8 cellular contexts compared by ENCODE assay signal in genomic region chr19:3986260-3987041, GRCh38. TPM values are rescaled to one million over a fixed set of nuclear protein-coding genes. Genes with fewer than 3 reads are reported as not detected.
DNase-seq lines count a peak whose midpoint lies in the region; ATAC-seq and TF ChIP-seq lines count a peak whose summit lies in the region.

No MANE protein-coding gene starts in this region.

- TF ChIP-seq CTCF in NB4 (IDR thresholded peaks at IDR 0.05; ENCODE audit: low read depth, low read length) = no peak
- peak; percentile 52 to 76 (median 63) for TF ChIP-seq CTCF in ascending aorta (IDR thresholded peaks at IDR 0.05)

- DNase-seq in GDM1 (lab: John Stamatoyannopoulos, UW) = peak; percentile 61
- peak; percentile 82 for DNase-seq in NB4 (ENCODE audit: low read depth)
- DNase-seq in SHP77 treated with DMSO at 0.1 percent for 48 hours (lab: John Stamatoyannopoulos, UW) = peak; percentile 75
- DNase-seq in ascending aorta (ENCODE audit: low spot score in 2 of 2) = no peak
- peak in 1 of 3 donors; percentile 28 for DNase-seq in right cardiac atrium
- DNase-seq in pulmonary artery endothelial cell (ENCODE audit: low read depth, low spot score) = peak; percentile 58

- H3K4me3 ChIP-seq in NB4 (ENCODE audit: low read depth, low read length) (peak overlapping the region; percentile 74), ascending aorta (peak overlapping the region; percentile 89 to 96), right cardiac atrium (ENCODE audit: low read length) (peak overlapping the region; percentile 38)

- intact Hi-C loops in ascending aorta (cut with DNase I) = loop anchor here (1.0 to 5.0 kb wide), 4 partner anchors 136 to 224 kb away; partner anchors contain the start of genes ANKRD24, MAP2K2, MRPL54 and SIRT6
- intact Hi-C loops in right cardiac atrium (cut with DNase I) = loop anchor here in 2 of 4 donors (5.0 to 10.0 kb wide), 3 partner anchors 138 to 216 kb away; partner anchors contain the start of genes ANKRD24 (in 1 of the 2), MAP2K2 (in 1 of the 2) and SIRT6 (in 1 of the 2)

- no peaks in the 10 kb centered on the region for H3K27me3 ChIP-seq in ascending aorta
- no peaks in the 10 kb centered on the region for H3K27me3 ChIP-seq in right cardiac atrium (ENCODE audit: control insufficient read depth, insufficient read depth)

- peaks cover 28 to 29% of the 10 kb centered on the region in 2 donors for H3K36me3 ChIP-seq in ascending aorta

- H3K4me1 ChIP-seq in ascending aorta (peaks cover 8 to 27% of the 10 kb centered on the region in 2 donors), right cardiac atrium (ENCODE audit: control insufficient read depth, insufficient read depth, low read length) (no peaks in the 10 kb centered on the region)

- H3K9me3 ChIP-seq in ascending aorta (no peaks in the 10 kb centered on the region), right cardiac atrium (ENCODE audit: control insufficient read depth, low read length) (no peaks in the 10 kb centered on the region)

- 3% methylated on average over 21 of the region's 21 CpGs for WGBS in right cardiac atrium

- peak; percentile 38 to 48 for ATAC-seq in right cardiac atrium
- no peak for ATAC-seq in HG03469 (IDR thresholded peaks at IDR 0.05; ENCODE audit: unreplicated experiment)
- no peak for ATAC-seq in GM18511 (IDR thresholded peaks at IDR 0.05; ENCODE audit: unreplicated experiment)

- TF ChIP-seq POLR2A in NB4 (IDR thresholded peaks at IDR 0.05; ENCODE audit: extremely low read depth, insufficient read length) = no peak

- peak overlapping the region in 1 of 2 donors; percentile 52 for H3K27ac ChIP-seq in ascending aorta
- peak overlapping the region; percentile 65 for H3K27ac ChIP-seq in right cardiac atrium (ENCODE audit: low read length)

RNA-seq across cellular contexts. Expression of gene EEF2, which starts 1.2 kb away (rescaled TPM):
- 1,544 TPM for total RNA-seq in ascending aorta
- 1,000 to 10,000 TPM; 2,000 to 2,630 (median 2,240) TPM for total RNA-seq in right cardiac atrium
- polyA plus RNA-seq in right cardiac atrium = 1,037 TPM
- total RNA-seq in pulmonary artery endothelial cell = 2,342 and 4,009 TPM in 2 replicates

RNA-seq across cellular contexts. Expression of gene DAPK3, which starts 15.6 kb away (rescaled TPM):
- total RNA-seq in ascending aorta = 135 TPM
- 100 to 1,000 TPM in 2 of 4 donors, 10 to 100 TPM in 2; 67.8 to 121 (median 93.4) TPM for total RNA-seq in right cardiac atrium
- 122 TPM for polyA plus RNA-seq in right cardiac atrium
- total RNA-seq in pulmonary artery endothelial cell = 165 and 166 TPM in 2 replicates

RNA-seq across cellular contexts. Expression of gene PIAS4, which starts 21.1 kb away (rescaled TPM):
- total RNA-seq in ascending aorta (30.8 TPM), right cardiac atrium (10 to 100 TPM; 11.9 to 13.1 (median 12.5) TPM), pulmonary artery endothelial cell (26.5 and 49.2 TPM in 2 replicates)
- polyA plus RNA-seq in right cardiac atrium = 9.6 TPM

RNA-seq across cellular contexts. Expression of gene NMRK2, which starts 53.6 kb away (rescaled TPM):
- not detected for total RNA-seq in ascending aorta
- 1,000 to 10,000 TPM; 1,114 to 1,487 (median 1,236) TPM for total RNA-seq in right cardiac atrium
- polyA plus RNA-seq in right cardiac atrium = 1,838 TPM
- total RNA-seq in pulmonary artery endothelial cell = not detected in 2 replicates

Comparison
In these comparisons a context has a peak if more than half of its experiments do, and no peak if none do; other contexts are left out.
1. DNase-seq: peak in GDM1 (single experiment), NB4 (single experiment), SHP77 treated with DMSO at 0.1 percent for 48 hours (single experiment) and pulmonary artery endothelial cell (single experiment); none in ascending aorta (0 of 2).
2. H3K4me3 ChIP-seq: peak in every context shown above with its lines; median percentile 92 in ascending aorta; 74 in NB4; 38 in right cardiac atrium.
3. ATAC-seq: peak in right cardiac atrium (2 of 2); none in HG03469 (single experiment) and GM18511 (single experiment).